In the genomic region with DNA sequence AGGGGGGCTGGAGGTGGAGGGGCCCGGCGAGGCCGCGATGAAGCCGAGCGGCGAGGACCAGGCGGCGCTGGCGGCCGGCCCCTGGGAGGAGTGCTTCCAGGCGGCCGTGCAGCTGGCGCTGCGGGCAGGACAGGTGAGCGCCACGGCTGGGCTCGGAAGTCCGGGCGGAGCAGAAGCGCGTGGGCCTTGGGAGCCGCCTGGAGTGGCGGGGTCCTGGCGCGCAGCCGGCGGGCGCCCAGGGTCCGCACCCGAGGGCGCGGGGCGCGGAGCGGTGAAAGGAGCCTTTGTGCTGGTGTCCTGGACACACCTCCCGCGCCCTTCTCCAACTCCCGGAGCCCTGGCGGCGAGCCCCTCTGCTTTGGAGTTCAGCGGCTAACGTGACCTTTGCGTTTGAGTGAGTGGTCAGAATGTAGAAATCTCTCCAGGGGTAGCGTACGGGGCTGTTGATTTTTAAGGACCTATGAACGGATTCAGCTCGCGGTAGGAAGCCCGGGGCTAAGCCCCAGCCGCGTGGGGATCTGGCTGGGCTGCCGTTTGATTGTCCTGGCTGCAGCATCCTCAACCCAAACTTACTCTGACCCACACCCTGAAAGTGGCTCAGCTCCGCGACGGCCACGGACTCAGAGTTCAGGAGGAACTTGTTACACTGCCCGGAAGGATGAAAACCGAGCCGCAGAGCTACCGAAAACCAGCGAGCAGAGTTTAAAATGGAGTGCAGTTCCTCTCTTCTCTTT, we compare ENCODE assay signal across 8 cellular contexts. TPM values are rescaled to one million over a fixed set of nuclear protein-coding genes. Genes with fewer than 3 reads are reported as not detected.
DNase-seq lines count a peak whose midpoint lies in the region; ATAC-seq and TF ChIP-seq lines count a peak whose summit lies in the region.

No MANE protein-coding gene starts in this region.

- H2AFZ ChIP-seq in DND-41 (ENCODE audit: low read depth, low read length) = peak overlapping the region; percentile 73

- under 1% methylated on average over 62 of the region's 62 CpGs for WGBS in urinary bladder

- ATAC-seq in DND-41 (ENCODE audit: insufficient read depth, low read depth) (no peak; the same call in 1 of the 3 replicates), GM21515 (IDR thresholded peaks at IDR 0.05; ENCODE audit: unreplicated experiment) (peak; percentile 26), HG03565 (IDR thresholded peaks at IDR 0.05; ENCODE audit: unreplicated experiment) (no peak)

- H3K27me3 ChIP-seq in DND-41 (ENCODE audit: insufficient read depth, low read length, poor library complexity) = peaks cover 18% of the 10 kb centered on the region

- H3K4me1 ChIP-seq in DND-41 (ENCODE audit: insufficient read depth, low read length) = peaks cover 17% of the 10 kb centered on the region
- no peaks in the 10 kb centered on the region for H3K4me1 ChIP-seq in urinary bladder (ENCODE audit: insufficient read depth)

- H3K4me2 ChIP-seq in DND-41 (ENCODE audit: insufficient read depth, low read length) = peak overlapping the region; percentile 96

- TF ChIP-seq CTCF in DND-41 (IDR thresholded peaks at IDR 0.05; ENCODE audit: borderline replicate concordance, extremely low read depth, low read length, poor library complexity, severe bottlenecking) (no peak), WI38 (IDR thresholded peaks at IDR 0.05; ENCODE audit: low read depth, low read length) (no peak), epithelial cell of proximal tubule (conservative IDR thresholded peaks at IDR 0.05; ENCODE audit: low read depth, low read length) (no peak)

- no peaks in the 10 kb centered on the region for H4K20me1 ChIP-seq in DND-41 (ENCODE audit: insufficient read depth, low read length)

- H3K4me3 ChIP-seq in DND-41 (ENCODE audit: low read depth in 1 of 2, low read length in 2 of 2) (peak overlapping the region; percentile 43 to 63), WI38 (ENCODE audit: low read depth, low read length) (peak overlapping the region; percentile 77), epithelial cell of proximal tubule (ENCODE audit: low read depth, low read length) (peak overlapping the region; percentile 87), urinary bladder (ENCODE audit: low read depth, low read length) (peak overlapping the region; percentile 61)

- no peaks in the 10 kb centered on the region for H3K9me3 ChIP-seq in DND-41 (ENCODE audit: insufficient read depth, low read length, severe bottlenecking)

- H3K36me3 ChIP-seq in DND-41 (ENCODE audit: insufficient read depth, low read length) (no peaks in the 10 kb centered on the region), urinary bladder (ENCODE audit: insufficient read depth) (no peaks in the 10 kb centered on the region)

- H3K9ac ChIP-seq in DND-41 (ENCODE audit: low read depth, low read length) = peak overlapping the region; percentile 73

- no peaks in the 10 kb centered on the region for H3K79me2 ChIP-seq in DND-41 (ENCODE audit: insufficient read depth, low read length)

- H3K27ac ChIP-seq in DND-41 (ENCODE audit: low read length) (no peak overlapping the region; the same call in none of the 2 replicates), urinary bladder (ENCODE audit: low read depth) (peak overlapping the region; percentile 85)

- peak; percentile 11 for DNase-seq in DND-41
- DNase-seq in HuH-7.5 (ENCODE audit: low spot score) = peak; percentile 73
- no peak for DNase-seq in epithelial cell of proximal tubule (ENCODE audit: low read depth)
- peak; percentile 68 for DNase-seq in myocyte (ENCODE audit: low read depth)

RNA-seq across cellular contexts. Expression of a gene that starts 0.5 kb away (rescaled TPM):
- total RNA-seq in epithelial cell of proximal tubule (59.0 and 89.9 TPM in 2 replicates), myocyte (17.8 and 36.9 TPM in 2 replicates), urinary bladder (38.2 TPM)
- 14.4 TPM for polyA plus RNA-seq in myocyte (2012)
- 111 TPM for polyA plus RNA-seq in urinary bladder
